Comparison of ENCODE assay signal across 17 cellular contexts in the genomic region with DNA sequence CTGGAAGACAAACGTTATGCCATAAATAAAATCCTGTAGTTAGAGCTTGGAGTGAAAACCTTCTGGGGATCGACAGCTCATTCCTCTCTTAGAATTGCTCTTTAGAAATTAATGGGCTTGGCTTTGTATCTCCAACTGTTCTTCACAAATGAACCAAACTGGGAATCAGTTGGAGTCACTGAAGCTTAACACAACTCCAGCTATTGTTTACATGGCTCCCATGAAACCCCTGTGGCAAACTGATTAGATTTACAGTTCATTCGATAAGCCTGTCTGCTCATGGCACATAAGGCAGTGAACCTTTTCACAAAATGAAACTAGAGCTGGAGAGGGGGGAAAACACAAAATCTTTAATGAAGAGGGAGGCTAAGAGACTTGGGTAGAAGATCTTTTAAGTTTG.
"Had no signal": no experiment of that assay in that cellular context is flagged by ENCODE, and none has a peak within 500 bp of the region (broad histone marks: within the 10 kb centered on the region; RNA-seq: fewer than 3 reads in every experiment).

No MANE protein-coding gene starts in this region.

- H3K27ac Mint-ChIP-seq: activated CD4-positive, alpha-beta T cell treated with anti-CD3 and anti-CD28 coated beads, Interleukin-2, amount 10 ng/mL, durations not matched to agents 7 days and 5 days; activated naive CD8-positive, alpha-beta T cell treated with anti-CD3 and anti-CD28 coated beads, Interleukin-2, amount 10 ng/mL, durations not matched to agents 7 days and 5 days; effector memory CD8-positive, alpha-beta T cell; mesothelial cell of epicardium; type B pancreatic cell had no signal

- H3K27me3 ChIP-seq: foreskin keratinocyte had no signal

- H3K27ac ChIP-seq: foreskin keratinocyte, neutrophil, skin epidermis had no signal

- H3K36me3 ChIP-seq: neutrophil had no signal

- H3K9me3 Mint-ChIP-seq: effector memory CD8-positive, alpha-beta T cell had no signal

- H3K4me1 Mint-ChIP-seq: activated CD4-positive, alpha-beta T cell treated with anti-CD3 and anti-CD28 coated beads, Interleukin-2, amount 10 ng/mL, durations not matched to agents 7 days and 5 days; mesothelial cell of epicardium had no signal

- H3K4me1 ChIP-seq: foreskin keratinocyte had no signal

- H3K4me3 Mint-ChIP-seq: activated CD4-positive, alpha-beta T cell treated with anti-CD3 and anti-CD28 coated beads, Interleukin-2, amount 10 ng/mL, durations not matched to agents 7 days and 5 days; activated naive CD8-positive, alpha-beta T cell treated with anti-CD3 and anti-CD28 coated beads, Interleukin-2, amount 10 ng/mL, durations not matched to agents 7 days and 5 days; effector memory CD8-positive, alpha-beta T cell; mesothelial cell of epicardium; type B pancreatic cell had no signal

- H3K36me3 Mint-ChIP-seq: activated naive CD8-positive, alpha-beta T cell treated with anti-CD3 and anti-CD28 coated beads, Interleukin-2, amount 10 ng/mL, durations not matched to agents 7 days and 5 days; mesothelial cell of epicardium; type B pancreatic cell had no signal

- H3K9me3 ChIP-seq: neutrophil had no signal

- DNase-seq: activated CD4-positive, alpha-beta T cell treated with anti-CD3 and anti-CD28 coated beads, Interleukin-2, amount 10 ng/mL, durations not matched to agents 7 days and 5 days; activated naive CD8-positive, alpha-beta T cell treated with anti-CD3 and anti-CD28 coated beads, Interleukin-2, amount 10 ng/mL, durations not matched to agents 7 days and 5 days; dermis blood vessel endothelial cell; effector memory CD8-positive, alpha-beta T cell; foreskin keratinocyte; left colon; posterior cingulate gyrus; right cardiac atrium; stimulated activated CD4-positive, alpha-beta T cell treated with anti-CD3 and anti-CD28 coated beads, Interleukin-4, amount 100 ng/mL, for 24 hours; stimulated activated naive CD4-positive, alpha-beta T cell; substantia nigra; T-helper 9 cell had no signal

- H3K4me3 ChIP-seq: lung, skin epidermis had no signal
